ENCODE assay signal across 8 cellular contexts in the genomic region with DNA sequence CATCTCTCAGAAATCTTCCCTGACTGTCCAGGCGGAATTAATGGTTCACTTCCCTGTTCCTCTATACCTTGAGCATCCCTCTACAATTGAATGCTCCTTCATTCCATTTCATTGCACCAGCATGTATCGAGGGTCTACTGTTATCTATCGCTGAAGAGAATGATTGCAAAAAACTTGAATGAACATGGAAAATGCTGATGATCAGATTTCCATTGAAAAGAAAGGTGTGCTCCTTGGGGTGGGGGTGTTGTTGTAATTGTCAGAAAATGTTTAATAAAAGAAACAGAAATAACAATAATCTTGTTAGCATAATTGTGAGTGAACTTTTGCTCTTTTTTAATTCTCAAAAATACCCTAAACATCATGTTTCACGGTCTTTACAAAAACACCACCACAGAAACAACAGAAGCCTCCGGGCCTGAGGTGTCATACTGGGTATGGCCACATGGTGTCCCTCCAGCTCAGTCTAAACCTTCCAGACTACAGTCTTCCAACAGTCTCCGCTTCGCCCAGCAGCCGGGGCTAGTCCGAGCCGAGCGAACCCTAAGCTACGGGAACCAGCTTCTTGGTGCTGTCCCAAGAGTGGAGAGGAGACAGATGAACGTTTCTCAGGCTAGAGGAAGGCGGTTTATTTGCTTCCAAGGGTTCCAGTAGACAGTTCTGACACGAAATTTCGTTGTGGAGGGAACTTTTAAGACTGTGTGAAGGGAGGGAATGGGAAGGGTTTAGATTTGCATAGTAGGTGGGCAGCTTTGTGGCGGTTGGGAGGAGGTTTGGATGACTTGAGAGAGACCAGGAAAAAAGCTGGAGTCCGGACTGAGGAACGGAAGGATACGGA.
DNase-seq lines count a peak whose midpoint lies in the region; ATAC-seq and TF ChIP-seq lines count a peak whose summit lies in the region.

No MANE protein-coding gene starts in this region.

- no peaks in the 10 kb centered on the region for H4K20me1 ChIP-seq in GM23338 (replicated peaks; ENCODE audit: insufficient read depth)

- WGBS in gastroesophageal sphincter (ENCODE audit: low coverage in 1 of 2), 2 donors, result 9 to 10% methylated on average over 9 to 14 of the region's 20 CpGs

- no peak for TF ChIP-seq POLR2A in gastroesophageal sphincter (IDR thresholded peaks at IDR 0.05)

- H3K27ac ChIP-seq in GM23338 (ENCODE audit: low read depth) (no peak overlapping the region), SJSA1 (peak overlapping the region; percentile 55), gastroesophageal sphincter (peak overlapping the region; percentile 83 to 95 (median 86))

- H3K4me3 Mint-ChIP-seq in GM23338, result peak overlapping the region; percentile 81

- H3K4me3 ChIP-seq in GM23338, result peak overlapping the region; percentile 57
- H3K4me3 ChIP-seq in SJSA1, result peak overlapping the region; percentile 35
- H3K4me3 ChIP-seq in gastroesophageal sphincter, result peak overlapping the region; percentile 51 to 56

- peaks cover 4% of the 10 kb centered on the region; the same call in 1 of the 3 replicates for H3K9me3 Mint-ChIP-seq in GM23338

- no peak for TF ChIP-seq EP300 in gastroesophageal sphincter (IDR thresholded peaks at IDR 0.05)

- H3F3A ChIP-seq in GM23338 (replicated peaks; ENCODE audit: low read depth), result no peaks in the 10 kb centered on the region

- no peaks in the 10 kb centered on the region for H3K36me3 ChIP-seq in GM23338 (ENCODE audit: insufficient read depth)
- no peaks in the 10 kb centered on the region for H3K36me3 ChIP-seq in SJSA1
- H3K36me3 ChIP-seq in gastroesophageal sphincter, result no peaks in the 10 kb centered on the region

- H3K9me2 ChIP-seq in GM23338 (ENCODE audit: insufficient read depth), result 0 out of 2 replicates have a peak, but pooled peaks cover 3% of the 10 kb centered on the region

- H3K4me1 ChIP-seq in GM23338 (ENCODE audit: insufficient read depth) (peaks cover 9% of the 10 kb centered on the region), SJSA1 (replicated peaks) (peaks cover 14% of the 10 kb centered on the region), gastroesophageal sphincter (peaks cover 0 to 45% (median 10%) of the 10 kb centered on the region in 3 donors)

- H3K9me3 ChIP-seq in SJSA1 (replicated peaks), result no peaks in the 10 kb centered on the region
- H3K9me3 ChIP-seq in gastroesophageal sphincter, result no peaks in the 10 kb centered on the region

- H3K27me3 Mint-ChIP-seq in GM23338 (ENCODE audit: insufficient read depth, low read depth, poor library complexity), result peaks cover 18% of the 10 kb centered on the region

- H3K4me1 Mint-ChIP-seq in GM23338, result peaks cover 19% of the 10 kb centered on the region

- H3K4me2 ChIP-seq in GM23338, result peak overlapping the region; percentile 76

- TF ChIP-seq CTCF in GM23338 (conservative IDR thresholded peaks at IDR 0.05; ENCODE audit: low read depth in 2 of 2), result peak; percentile 92 to 95
- TF ChIP-seq CTCF in gastroesophageal sphincter (IDR thresholded peaks at IDR 0.05), result peak; percentile 94 to 99 (median 98)

- H3K27me3 ChIP-seq in GM23338 (ENCODE audit: insufficient read depth) (peaks cover 21% of the 10 kb centered on the region), SJSA1 (replicated peaks) (no peaks in the 10 kb centered on the region), gastroesophageal sphincter (no peaks in the 10 kb centered on the region)

- H3K79me2 ChIP-seq in GM23338 (replicated peaks; ENCODE audit: insufficient read depth), result no peaks in the 10 kb centered on the region

- DNase-seq in Daoy (ENCODE audit: low read depth) (peak; percentile 92), GM23338 (ENCODE audit: low spot score) (peak; percentile 96), LoVo (ENCODE audit: low spot score) (peak; percentile 90), SJSA1 (ENCODE audit: low read depth in 1 of 2, low spot score in 2 of 2) (peak; percentile 91 to 93), nucleus accumbens (lab: John Stamatoyannopoulos, UW) (peak in 53 of 56 donors; percentile 39 to 92 (median 77)), superior temporal gyrus (ENCODE audit: extremely low spot score) (peak; percentile 97)
- peak; percentile 85 for DNase-seq in activated naive CD4-positive, alpha-beta T cell treated with Interleukin-2 at 50 U/mL for 16 hours

- H3K27ac Mint-ChIP-seq in GM23338, result peak overlapping the region; percentile 60

- H2AFZ ChIP-seq in GM23338, result peak overlapping the region; percentile 48

- ATAC-seq in GM23338, result peak; percentile 78
- peak; percentile 83 for ATAC-seq in gastroesophageal sphincter

- H3K36me3 Mint-ChIP-seq in GM23338 (ENCODE audit: low read depth), result no peaks in the 10 kb centered on the region

TF ChIP-seq in GM23338, 12 proteins besides CTCF, POLR2A, EP300 and RAD21:
- TF ChIP-seq, protein P1, sequence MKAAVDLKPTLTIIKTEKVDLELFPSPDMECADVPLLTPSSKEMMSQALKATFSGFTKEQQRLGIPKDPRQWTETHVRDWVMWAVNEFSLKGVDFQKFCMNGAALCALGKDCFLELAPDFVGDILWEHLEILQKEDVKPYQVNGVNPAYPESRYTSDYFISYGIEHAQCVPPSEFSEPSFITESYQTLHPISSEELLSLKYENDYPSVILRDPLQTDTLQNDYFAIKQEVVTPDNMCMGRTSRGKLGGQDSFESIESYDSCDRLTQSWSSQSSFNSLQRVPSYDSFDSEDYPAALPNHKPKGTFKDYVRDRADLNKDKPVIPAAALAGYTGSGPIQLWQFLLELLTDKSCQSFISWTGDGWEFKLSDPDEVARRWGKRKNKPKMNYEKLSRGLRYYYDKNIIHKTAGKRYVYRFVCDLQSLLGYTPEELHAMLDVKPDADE (IDR thresholded peaks at IDR 0.05), result no peak
- TF ChIP-seq CREB1 (CRISPR knock-in tag; IDR thresholded peaks at IDR 0.05; ENCODE audit: low read depth), result no peak
- peak; percentile 39 for TF ChIP-seq POLR2AphosphoS5 (IDR thresholded peaks at IDR 0.05; ENCODE audit: low read depth)
